In the genomic region with DNA sequence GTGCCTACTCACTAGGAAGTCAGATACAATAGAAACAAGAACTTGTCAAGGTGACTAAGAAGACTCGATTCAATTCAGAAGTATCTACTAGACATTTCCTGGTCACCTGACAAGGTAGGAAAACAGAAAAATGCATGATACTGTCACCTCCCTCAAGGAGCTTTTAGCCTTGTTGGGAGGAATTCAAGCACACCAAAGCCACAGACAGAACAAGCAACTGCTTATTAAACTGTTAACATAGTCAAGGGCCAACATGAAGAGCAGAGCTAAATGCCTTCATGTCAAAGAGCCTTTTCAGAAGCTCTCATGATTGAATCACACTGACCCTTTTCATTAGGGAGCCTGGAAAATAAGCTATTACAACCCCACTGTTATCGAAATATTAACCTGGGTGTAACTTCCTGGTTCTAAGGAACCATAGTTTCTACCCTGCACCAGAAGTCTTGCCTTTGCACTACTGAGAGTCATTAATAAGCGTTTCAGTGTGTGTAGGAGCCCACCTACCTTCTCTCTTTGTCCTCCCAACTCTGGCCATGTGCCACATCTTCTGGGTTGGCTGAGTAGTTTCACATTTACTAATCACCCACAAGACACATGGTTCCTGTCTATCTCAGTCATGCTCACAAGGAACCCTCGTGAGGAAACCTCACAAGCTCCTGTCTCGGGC, we compare ENCODE assay signal across 8 cellular contexts. TPM values are rescaled to one million over a fixed set of nuclear protein-coding genes. Genes with fewer than 3 reads are reported as not detected.
DNase-seq lines count a peak whose midpoint lies in the region; ATAC-seq and TF ChIP-seq lines count a peak whose summit lies in the region.
"Had no signal": no experiment of that assay in that cellular context is flagged by ENCODE, and none has a peak within 500 bp of the region (broad histone marks: within the 10 kb centered on the region; RNA-seq: fewer than 3 reads in every experiment).

No MANE protein-coding gene starts in this region.

- no peak overlapping the region for H3K4me3 ChIP-seq in mammary epithelial cell (replicated peaks in 1 of 3; ENCODE audit: insufficient read depth in 1 of 3, low read depth in 2 of 3, low read length in 3 of 3)
- H3K4me3 ChIP-seq: SJSA1 had no signal

- no peak overlapping the region for H2AFZ ChIP-seq in mammary epithelial cell (ENCODE audit: low read depth, low read length)

- no TSS peak for BruUV-seq in mammary epithelial cell (replicated peaks; lab: Mats Ljungman, UMichigan)

- H3K4me1 ChIP-seq in mammary epithelial cell (ENCODE audit: insufficient read depth, low read length) = peaks cover 15% of the 10 kb centered on the region

- CTCF ChIA-PET in mammary epithelial cell (lab: Charles Lee; ENCODE audit: low non-redundant PET) = interaction anchor here (0.5 kb wide), 1 partner anchor 8 kb away, joined by 13 read pairs; no protein-coding TSS in a partner anchor

- WGBS in mammary epithelial cell (ENCODE audit: low coverage, missing lambda C conversion rate) = 99% methylated on average over 5 of the region's 5 CpGs

- no peaks in the 10 kb centered on the region for H4K20me1 ChIP-seq in mammary epithelial cell (ENCODE audit: insufficient read depth, low read length)

- intact Hi-C loops in mammary epithelial cell (cut with micrococcal nuclease) = no loop called here

- ATAC-seq in GM19043 (IDR thresholded peaks at IDR 0.05; ENCODE audit: low read depth, unreplicated experiment) (peak; percentile 51), HG02885 (IDR thresholded peaks at IDR 0.05; ENCODE audit: poor library complexity, unreplicated experiment) (peak; percentile 74)

- no peaks in the 10 kb centered on the region for H3K79me2 ChIP-seq in mammary epithelial cell (ENCODE audit: insufficient read depth, low read length)

- no peaks in the 10 kb centered on the region for H3K9me3 ChIP-seq in mammary epithelial cell (replicated peaks; ENCODE audit: insufficient read depth, low read length)
- H3K9me3 ChIP-seq: SJSA1 had no signal

- no peak for TF ChIP-seq CTCF in mammary epithelial cell (conservative IDR thresholded peaks at IDR 0.05 in 1 of 2, IDR thresholded peaks at IDR 0.05 in 1 of 2; ENCODE audit: extremely low read depth in 1 of 2, insufficient read depth in 1 of 2, low read depth in 1 of 2, low read length in 2 of 2)

- no peak overlapping the region for H3K9ac ChIP-seq in mammary epithelial cell (ENCODE audit: insufficient read depth, low read length)

- H3K27ac ChIP-seq in mammary epithelial cell (ENCODE audit: insufficient read depth, low read depth, low read length) = no peak overlapping the region
- H3K27ac ChIP-seq: SJSA1 had no signal

- in situ Hi-C loops in mammary epithelial cell (cut with MboI; ENCODE audit: low sequenced_read_pairs in 2 of 2) = loop anchor here in 1 of 2 donors (5.0 kb wide), 1 partner anchor 34 kb away; no protein-coding TSS in a partner anchor

- no peaks in the 10 kb centered on the region for H3K36me3 ChIP-seq in mammary epithelial cell (ENCODE audit: insufficient read depth, low read length)
- H3K36me3 ChIP-seq: SJSA1 had no signal

- DNase-seq in RPMI7951 (ENCODE audit: low read depth) (peak; percentile 36), mammary epithelial cell (peak; percentile 63), NCI-H2171 treated with DMSO at 0.1 percent for 48 hours (lab: John Stamatoyannopoulos, UW) (no peak), NCI-H1417 treated with DMSO at 0.1 percent for 48 hours (lab: John Stamatoyannopoulos, UW) (no peak)
- peak; percentile 57 for DNase-seq in stimulated activated CD4-positive, alpha-beta T cell treated with anti-CD3 and anti-CD28 coated beads, Interleukin-1b, Interleukin-23, amount 100 ng/mL, for 48 hours

- dilution Hi-C loops in mammary epithelial cell (cut with HindIII; ENCODE audit: low sequenced_read_pairs) = no loop called here

- H3K4me2 ChIP-seq in mammary epithelial cell (ENCODE audit: insufficient read depth, low read depth, low read length) = no peak overlapping the region

- H3K27me3 ChIP-seq in mammary epithelial cell (ENCODE audit: insufficient read depth, low read length) = no peaks in the 10 kb centered on the region
- H3K27me3 ChIP-seq: SJSA1 had no signal

RNA-seq across cellular contexts. Expression of a gene that starts 31.0 kb away (rescaled TPM):
- total RNA-seq in RPMI7951 (2014; rRNA removed; shearing (Covaris generic)) = 145 and 210 TPM in 2 replicates
- total RNA-seq in mammary epithelial cell = 100 to 1,000 TPM; 138 to 232 TPM
- 156 TPM for polyA plus RNA-seq in mammary epithelial cell
- 47.3 TPM for polyA minus RNA-seq in mammary epithelial cell

RNA-seq across cellular contexts. Expression of a gene that starts 46.6 kb away (rescaled TPM):
- 61.9 and 64.5 TPM in 2 replicates for total RNA-seq in RPMI7951 (2014; rRNA removed; shearing (Covaris generic))
- 100 to 1,000 TPM in 1 of 2 donors, 10 to 100 TPM in 1; 48.2 to 108 TPM for total RNA-seq in mammary epithelial cell
- polyA plus RNA-seq in mammary epithelial cell = 134 TPM
- 100 TPM for polyA minus RNA-seq in mammary epithelial cell

Comparison
In these comparisons a context has a peak if more than half of its experiments do, and no peak if none do; other contexts are left out.
1. DNase-seq: peak in RPMI7951 (single experiment), mammary epithelial cell (single experiment) and stimulated activated CD4-positive, alpha-beta T cell treated with anti-CD3 and anti-CD28 coated beads, Interleukin-1b, Interleukin-23, amount 100 ng/mL, for 48 hours (single experiment); none in NCI-H2171 treated with DMSO at 0.1 percent for 48 hours (single experiment) and NCI-H1417 treated with DMSO at 0.1 percent for 48 hours (single experiment).